ENCODE assay signal across 13 cellular contexts in genomic region chr20:57891067-57891466, GRCh38.
"Had no signal": no experiment of that assay in that cellular context is flagged by ENCODE, and none has a peak within 500 bp of the region (broad histone marks: within the 10 kb centered on the region; RNA-seq: fewer than 3 reads in every experiment).

No MANE protein-coding gene starts in this region.

- DNase-seq: cortex of kidney; effector CD8-positive, alpha-beta T cell; islet precursor cell; left lung; lower lobe of right lung; midbrain; stimulated activated CD4-positive, alpha-beta T cell treated with anti-CD3 and anti-CD28 coated beads, Interleukin-12 subunit alpha, Interleukin-12 subunit beta, amount 100 ng/mL, for 4 hours; stimulated activated naive CD4-positive, alpha-beta T cell; stomach; trophoblast cell had no signal

- H3K4me3 ChIP-seq: dorsolateral prefrontal cortex, left lung, lower lobe of right lung, skin epidermis, stomach had no signal

- H3K9me3 ChIP-seq: left lung, lower lobe of right lung had no signal

- H3K36me3 Mint-ChIP-seq: memory B cell had no signal

- H3K27me3 ChIP-seq: left lung had no signal

- H3K4me3 Mint-ChIP-seq: memory B cell had no signal

- H3K36me3 ChIP-seq: left lung, lower lobe of right lung, stomach had no signal

- H3K27ac Mint-ChIP-seq: memory B cell had no signal

- H3K27ac ChIP-seq: dorsolateral prefrontal cortex, left lung, lower lobe of right lung, skin epidermis, stomach had no signal

- H3K4me1 ChIP-seq: left lung, lower lobe of right lung, stomach had no signal
